Comparison of ENCODE assay signal across 1 cellular context in genomic region chr19:6599866-6600454, GRCh38.
TF ChIP-seq lines count a peak whose summit lies in the region.

No MANE protein-coding gene starts in this region.

TF ChIP-seq in K562, 482 proteins besides CTCF, POLR2A, EP300 and RAD21 (continued from another document and continues in another):
- no peak for TF ChIP-seq ZNF318 (IDR thresholded peaks at IDR 0.05; ENCODE audit: borderline replicate concordance in 1 of 2, low read depth in 1 of 2)
- TF ChIP-seq, protein P1, sequence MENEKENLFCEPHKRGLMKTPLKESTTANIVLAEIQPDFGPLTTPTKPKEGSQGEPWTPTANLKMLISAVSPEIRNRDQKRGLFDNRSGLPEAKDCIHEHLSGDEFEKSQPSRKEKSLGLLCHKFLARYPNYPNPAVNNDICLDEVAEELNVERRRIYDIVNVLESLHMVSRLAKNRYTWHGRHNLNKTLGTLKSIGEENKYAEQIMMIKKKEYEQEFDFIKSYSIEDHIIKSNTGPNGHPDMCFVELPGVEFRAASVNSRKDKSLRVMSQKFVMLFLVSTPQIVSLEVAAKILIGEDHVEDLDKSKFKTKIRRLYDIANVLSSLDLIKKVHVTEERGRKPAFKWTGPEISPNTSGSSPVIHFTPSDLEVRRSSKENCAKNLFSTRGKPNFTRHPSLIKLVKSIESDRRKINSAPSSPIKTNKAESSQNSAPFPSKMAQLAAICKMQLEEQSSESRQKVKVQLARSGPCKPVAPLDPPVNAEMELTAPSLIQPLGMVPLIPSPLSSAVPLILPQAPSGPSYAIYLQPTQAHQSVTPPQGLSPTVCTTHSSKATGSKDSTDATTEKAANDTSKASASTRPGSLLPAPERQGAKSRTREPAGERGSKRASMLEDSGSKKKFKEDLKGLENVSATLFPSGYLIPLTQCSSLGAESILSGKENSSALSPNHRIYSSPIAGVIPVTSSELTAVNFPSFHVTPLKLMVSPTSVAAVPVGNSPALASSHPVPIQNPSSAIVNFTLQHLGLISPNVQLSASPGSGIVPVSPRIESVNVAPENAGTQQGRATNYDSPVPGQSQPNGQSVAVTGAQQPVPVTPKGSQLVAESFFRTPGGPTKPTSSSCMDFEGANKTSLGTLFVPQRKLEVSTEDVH (IDR thresholded peaks at IDR 0.05; ENCODE audit: low read depth, partially characterized antibody): no peak
- no peak for TF ChIP-seq REST (CRISPR knock-in tag; IDR thresholded peaks at IDR 0.05; ENCODE audit: low read depth)
- TF ChIP-seq, protein P2, sequence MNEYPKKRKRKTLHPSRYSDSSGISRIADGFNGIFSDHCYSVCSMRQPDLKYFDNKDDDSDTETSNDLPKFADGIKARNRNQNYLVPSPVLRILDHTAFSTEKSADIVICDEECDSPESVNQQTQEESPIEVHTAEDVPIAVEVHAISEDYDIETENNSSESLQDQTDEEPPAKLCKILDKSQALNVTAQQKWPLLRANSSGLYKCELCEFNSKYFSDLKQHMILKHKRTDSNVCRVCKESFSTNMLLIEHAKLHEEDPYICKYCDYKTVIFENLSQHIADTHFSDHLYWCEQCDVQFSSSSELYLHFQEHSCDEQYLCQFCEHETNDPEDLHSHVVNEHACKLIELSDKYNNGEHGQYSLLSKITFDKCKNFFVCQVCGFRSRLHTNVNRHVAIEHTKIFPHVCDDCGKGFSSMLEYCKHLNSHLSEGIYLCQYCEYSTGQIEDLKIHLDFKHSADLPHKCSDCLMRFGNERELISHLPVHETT (CRISPR knock-in tag; conservative IDR thresholded peaks at IDR 0.05 in 1 of 2, IDR thresholded peaks at IDR 0.05 in 1 of 2): 0 out of 4 replicates have a peak, but pooled peaks of 1 of the 2 experiments have one; percentile 25
- TF ChIP-seq ZNF121 (CRISPR knock-in tag; conservative IDR thresholded peaks at IDR 0.05): no peak
- TF ChIP-seq SMARCE1 (IDR thresholded peaks at IDR 0.05): peak; percentile 33; the same call in 1 of the 2 replicates
- TF ChIP-seq MTA1 (IDR thresholded peaks at IDR 0.05; ENCODE audit: borderline replicate concordance): peak; percentile 64; the same call in 1 of the 2 replicates
- peak; percentile 20; the same call in 1 of the 2 replicates for TF ChIP-seq CXXC5 (CRISPR knock-in tag; IDR thresholded peaks at IDR 0.05)
- 0 out of 2 replicates have a peak, but pooled peaks have one; percentile 49 for TF ChIP-seq KLF6 (CRISPR knock-in tag; IDR thresholded peaks at IDR 0.05; ENCODE audit: borderline replicate concordance)
- 0 out of 2 replicates have a peak, but pooled peaks have one; percentile 50 for TF ChIP-seq ERF (CRISPR knock-in tag; IDR thresholded peaks at IDR 0.05)
- peak; percentile 72 for TF ChIP-seq MGA (IDR thresholded peaks at IDR 0.05)
- TF ChIP-seq MAZ (CRISPR knock-in tag; conservative IDR thresholded peaks at IDR 0.05 in 1 of 2, IDR thresholded peaks at IDR 0.05 in 1 of 2): 0 out of 4 replicates have a peak, but pooled peaks of 1 of the 2 experiments have one; percentile 19
- no peak for TF ChIP-seq NR2C2 (CRISPR knock-in tag; IDR thresholded peaks at IDR 0.05)
- TF ChIP-seq NR2C2 (tag; IDR thresholded peaks at IDR 0.05): 0 out of 2 replicates have a peak, but pooled peaks have one; percentile 35
